Comparison of ENCODE assay signal across 20 cellular contexts in the genomic region with DNA sequence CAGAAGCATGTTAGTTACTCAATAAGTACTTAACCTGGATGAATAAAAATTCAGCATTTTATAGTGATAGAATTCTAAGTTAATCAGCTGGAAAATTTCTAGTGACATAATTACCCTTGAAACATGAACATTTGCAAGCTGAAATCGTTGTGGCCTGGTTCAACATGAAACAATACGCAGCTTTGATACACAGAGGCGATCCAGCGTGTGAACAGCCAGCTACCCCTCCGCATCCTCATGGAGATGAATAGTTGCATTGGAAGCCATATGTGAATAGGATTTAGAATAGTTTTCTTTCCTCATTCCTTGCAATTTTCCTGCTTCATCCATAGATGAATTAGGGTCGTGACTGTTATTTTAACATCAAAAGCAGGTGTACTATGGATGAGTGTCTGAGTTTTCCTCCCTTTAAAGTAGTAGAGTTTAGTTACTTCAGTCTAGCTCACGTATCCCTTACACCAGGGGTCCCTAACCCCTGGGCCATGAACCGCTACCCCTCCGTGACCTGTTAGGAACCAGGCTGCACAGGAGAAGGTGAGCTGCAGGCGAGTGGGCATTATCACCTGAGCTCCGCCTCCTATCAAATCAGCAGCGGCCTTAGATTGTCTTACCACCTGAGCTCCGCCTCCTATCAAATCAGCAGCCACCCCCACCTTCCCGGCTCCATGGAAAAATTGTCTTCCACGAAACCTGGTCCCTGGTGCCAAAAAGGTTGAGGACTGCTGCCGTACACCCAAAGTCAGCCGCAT. TPM values are rescaled to one million over a fixed set of nuclear protein-coding genes. Genes with fewer than 3 reads are reported as not detected.
DNase-seq lines count a peak whose midpoint lies in the region; TF ChIP-seq lines count a peak whose summit lies in the region.
"Had no signal": no experiment of that assay in that cellular context is flagged by ENCODE, and none has a peak within 500 bp of the region (broad histone marks: within the 10 kb centered on the region; RNA-seq: fewer than 3 reads in every experiment).

No MANE protein-coding gene starts in this region.

- DNase-seq in COLO829 (ENCODE audit: low spot score) (peak; percentile 58), NCI-H69 (lab: John Stamatoyannopoulos, UW) (peak; percentile 14), foreskin melanocyte (peak; percentile 81), pons (ENCODE audit: low spot score) (peak; percentile 63), NK-92 (lab: John Stamatoyannopoulos, UW; ENCODE audit: unreplicated experiment) (no peak), ovary (no peak), RPMI8226 (no peak)
- DNase-seq in activated effector memory CD4-positive, alpha-beta T cell treated with anti-CD3 and anti-CD28 coated beads, Interleukin-2, amount 50 U/mL, for 16 hours = no peak
- DNase-seq: CD4-positive, CD25-positive, alpha-beta regulatory T cell; COR-L47; DMS79; KG1; NCI-H1092 treated with DMSO at 0.1 percent for 48 hours; NCI-H146; NCI-H2029; NCI-H2171; NCI-H526 treated with DMSO at 0.1 percent for 48 hours; NK-92 treated with Interleukin-12 subunit alpha and Interleukin-12 subunit beta, amount 100 ng/mL, for 24 hours had no signal

- intact Hi-C loops in ovary (cut with DNase I) = loop anchor here in 2 of 4 donors (5.0 to 10.0 kb wide), 2 partner anchors 607 to 930 kb away; no protein-coding TSS in a partner anchor

- no peaks in the 10 kb centered on the region for H3K36me3 ChIP-seq in ovary
- H3K36me3 ChIP-seq: HAP-1 had no signal

- H3K9me3 ChIP-seq in ovary = no peaks in the 10 kb centered on the region
- H3K9me3 ChIP-seq: A549, HAP-1 had no signal

- no peaks in the 10 kb centered on the region for H3K27me3 ChIP-seq in ovary

- no peak for TF ChIP-seq CTCF in ovary (IDR thresholded peaks at IDR 0.05)

- no peaks in the 10 kb centered on the region for H3K4me1 ChIP-seq in ovary (ENCODE audit: insufficient read depth)

- no peak for TF ChIP-seq EP300 in ovary (IDR thresholded peaks at IDR 0.05)

- no peak for TF ChIP-seq POLR2A in ovary (IDR thresholded peaks at IDR 0.05)

- 80 to 83% (median 81%) methylated on average over 17 of the region's 17 CpGs for WGBS in ovary, 3 donors

- H3K4me3 ChIP-seq in ovary = no peak overlapping the region
- H3K4me3 ChIP-seq: A549, HAP-1 had no signal

- no peak overlapping the region for H3K27ac ChIP-seq in ovary
- H3K27ac ChIP-seq: A549 had no signal

RNA-seq across cellular contexts. Expression of a gene that starts 6.2 kb away (rescaled TPM):
- 10 to 100 TPM in 4 of 7 donors, 1 to 10 TPM in 3; 5.5 to 26.3 (median 10.8) TPM for total RNA-seq in ovary
- 10 to 100 TPM in 1 of 2 donors, 1 to 10 TPM in 1; 4.8 to 15.4 TPM for polyA plus RNA-seq in ovary

Comparison
In these comparisons a context has a peak if more than half of its experiments do, and no peak if none do; other contexts are left out.
1. DNase-seq: peak in COLO829 (single experiment), NCI-H69 (single experiment), foreskin melanocyte (single experiment) and pons (single experiment); none in NK-92 (single experiment), activated effector memory CD4-positive, alpha-beta T cell treated with anti-CD3 and anti-CD28 coated beads, Interleukin-2, amount 50 U/mL, for 16 hours (single experiment), ovary (0 of 5) and RPMI8226 (single experiment).